ENCODE assay signal across 29 cellular contexts in genomic region chr13:83815598-83815997, GRCh38.
"Had no signal": no experiment of that assay in that cellular context is flagged by ENCODE, and none has a peak within 500 bp of the region (broad histone marks: within the 10 kb centered on the region; RNA-seq: fewer than 3 reads in every experiment).

No MANE protein-coding gene starts in this region.

- H3K27me3 Mint-ChIP-seq: activated naive CD4-positive, alpha-beta T cell treated with anti-CD3 and anti-CD28 coated beads, Interleukin-2, amount 50 U/mL, for 24 hours; brain had no signal

- H3K79me2 ChIP-seq: hepatocyte, parathyroid adenoma had no signal

- H2AFZ ChIP-seq: hepatocyte, parathyroid adenoma had no signal

- H3K27ac ChIP-seq: foreskin keratinocyte, hepatocyte, left ventricle myocardium inferior, parathyroid adenoma, stomach, testis, uterus, WERI-Rb-1 had no signal

- H3K4me1 ChIP-seq: foreskin keratinocyte, left ventricle myocardium inferior, parathyroid adenoma, stomach, testis, uterus had no signal

- H3K36me3 ChIP-seq: left ventricle myocardium inferior, stomach, uterus, WERI-Rb-1 had no signal

- H3K27me3 ChIP-seq: foreskin keratinocyte, hepatocyte, stomach, testis, uterus had no signal

- H3K4me3 ChIP-seq: hepatocyte, left ventricle myocardium inferior, mucosa of descending colon, stomach, uterus had no signal

- H3K36me3 Mint-ChIP-seq: activated naive CD4-positive, alpha-beta T cell treated with anti-CD3 and anti-CD28 coated beads, Interleukin-2, amount 50 U/mL, for 24 hours; stimulated activated effector memory CD8-positive, alpha-beta T cell treated with anti-CD3 and anti-CD28 coated beads, Interleukin-12 subunit alpha, Interleukin-12 subunit beta, amount 100 ng/mL, for 72 hours had no signal

- H3K9me3 ChIP-seq: testis, uterus had no signal

- H3K9ac ChIP-seq: parathyroid adenoma had no signal

- H3K4me3 Mint-ChIP-seq: activated CD8-positive, alpha-beta T cell treated with anti-CD3 and anti-CD28 coated beads, Interleukin-2, amount 10 ng/mL, durations not matched to agents 7 days and 5 days; activated naive CD4-positive, alpha-beta T cell treated with anti-CD3 and anti-CD28 coated beads, Interleukin-2, amount 50 U/mL, for 24 hours; brain; nephron progenitor cell; stimulated activated effector memory CD8-positive, alpha-beta T cell treated with anti-CD3 and anti-CD28 coated beads, Interleukin-12 subunit alpha, Interleukin-12 subunit beta, amount 100 ng/mL, for 72 hours had no signal

- H3K27ac Mint-ChIP-seq: activated CD8-positive, alpha-beta T cell treated with anti-CD3 and anti-CD28 coated beads, Interleukin-2, amount 10 ng/mL, durations not matched to agents 7 days and 5 days; activated naive CD4-positive, alpha-beta T cell treated with anti-CD3 and anti-CD28 coated beads, Interleukin-2, amount 50 U/mL, for 24 hours; brain; nephron progenitor cell; stimulated activated effector memory CD8-positive, alpha-beta T cell treated with anti-CD3 and anti-CD28 coated beads, Interleukin-12 subunit alpha, Interleukin-12 subunit beta, amount 100 ng/mL, for 72 hours had no signal

- DNase-seq: activated CD4-positive, alpha-beta T cell treated with anti-CD3 and anti-CD28 coated beads for 1 hour; activated CD4-positive, alpha-beta T cell treated with anti-CD3 and anti-CD28 coated beads, Interleukin-2, amount 50 U/mL, for 1 hour; activated CD8-positive, alpha-beta T cell treated with anti-CD3 and anti-CD28 coated beads, Interleukin-2, amount 10 ng/mL, durations not matched to agents 7 days and 5 days; activated gamma-delta T cell treated with Interleukin-2 at 50 U/mL for 16 hours; activated T-cell treated with anti-CD3 and anti-CD28 coated beads, Interleukin-2, amount 50 U/mL, for 1 hour; aorta; erythroblast; foreskin keratinocyte; glutamatergic neuron; kidney glomerular epithelial cell; left ventricle myocardium inferior; mucosa of descending colon; nephron progenitor cell; nucleus accumbens; small intestine; stimulated activated CD4-positive, alpha-beta T cell treated with anti-CD3 and anti-CD28 coated beads, Interleukin-2, amount 100 ng/mL, for 24 hours; stomach; T-helper 1 cell; testis; trophoblast cell; uterus; WERI-Rb-1 had no signal

- H3K4me2 ChIP-seq: hepatocyte had no signal

- ATAC-seq: activated CD8-positive, alpha-beta T cell treated with anti-CD3 and anti-CD28 coated beads, Interleukin-2, amount 10 ng/mL, durations not matched to agents 7 days and 5 days; foreskin keratinocyte; mucosa of descending colon; sciatic nerve; stimulated activated effector memory CD8-positive, alpha-beta T cell treated with anti-CD3 and anti-CD28 coated beads, Interleukin-12 subunit alpha, Interleukin-12 subunit beta, amount 100 ng/mL, for 72 hours had no signal

- FAIRE-seq: small intestine, TTC549 had no signal

- H3K4me1 Mint-ChIP-seq: activated naive CD4-positive, alpha-beta T cell treated with anti-CD3 and anti-CD28 coated beads, Interleukin-2, amount 50 U/mL, for 24 hours; stimulated activated effector memory CD8-positive, alpha-beta T cell treated with anti-CD3 and anti-CD28 coated beads, Interleukin-12 subunit alpha, Interleukin-12 subunit beta, amount 100 ng/mL, for 72 hours had no signal
